ENCODE assay signal across 14 cellular contexts in genomic region chr7:12269100-12269895, GRCh38.
"Had no signal": no experiment of that assay in that cellular context is flagged by ENCODE, and none has a peak within 500 bp of the region (broad histone marks: within the 10 kb centered on the region; RNA-seq: fewer than 3 reads in every experiment).

No MANE protein-coding gene starts in this region.

- H3K27me3 ChIP-seq: colonic mucosa, foreskin keratinocyte, tibial nerve had no signal

- H3K9me3 ChIP-seq: colonic mucosa, mucosa of descending colon, tibial nerve had no signal

- H3K4me1 ChIP-seq: colonic mucosa, foreskin keratinocyte, tibial nerve had no signal

- H3K4me3 Mint-ChIP-seq: naive thymus-derived CD8-positive, alpha-beta T cell had no signal

- FAIRE-seq: kidney, small intestine had no signal

- H3K4me3 ChIP-seq: colonic mucosa, mucosa of descending colon, tibial nerve had no signal

- DNase-seq: cerebellar nuclear complex; colonic mucosa; dermis blood vessel endothelial cell; foreskin keratinocyte; kidney; left cardiac atrium; left ventricle myocardium superior; mammary epithelial cell; mucosa of descending colon; naive thymus-derived CD8-positive, alpha-beta T cell; small intestine; stimulated activated CD4-positive, alpha-beta T cell treated with anti-CD3 and anti-CD28 coated beads, Interleukin-12 subunit alpha, Interleukin-12 subunit beta, amount 100 ng/mL, for 4 hours; stimulated activated naive CD4-positive, alpha-beta T cell treated with Interleukin-2 at 50 U/mL for 16 hours had no signal

- H3K4me1 Mint-ChIP-seq: naive thymus-derived CD8-positive, alpha-beta T cell had no signal

- H3K27ac ChIP-seq: colonic mucosa, foreskin keratinocyte, tibial nerve had no signal

- H3K36me3 ChIP-seq: colonic mucosa, tibial nerve had no signal

- H3K27me3 Mint-ChIP-seq: naive thymus-derived CD8-positive, alpha-beta T cell had no signal

- ATAC-seq: foreskin keratinocyte; left cardiac atrium; left ventricle myocardium superior; mucosa of descending colon; naive thymus-derived CD8-positive, alpha-beta T cell had no signal
